Comparison of ENCODE assay signal across 1 cellular context in genomic region chr14:73344304-73344703, GRCh38.
TF ChIP-seq lines count a peak whose summit lies in the region.

No MANE protein-coding gene starts in this region.

TF ChIP-seq in IMR-90, 13 proteins besides CTCF, POLR2A, EP300 and RAD21:
- TF ChIP-seq RFX5 (IDR thresholded peaks at IDR 0.05; ENCODE audit: low read depth, low read length) = no peak
- no peak for TF ChIP-seq NFE2L2 (IDR thresholded peaks at IDR 0.05; ENCODE audit: low read depth, low read length)
- TF ChIP-seq USF2 (IDR thresholded peaks at IDR 0.05; ENCODE audit: low read depth, low read length) = no peak
- TF ChIP-seq CHD1 (IDR thresholded peaks at IDR 0.05; ENCODE audit: low read depth, low read length) = no peak
- TF ChIP-seq CEBPB (IDR thresholded peaks at IDR 0.05; ENCODE audit: low read depth, low read length) = no peak
- TF ChIP-seq MAFK (IDR thresholded peaks at IDR 0.05; ENCODE audit: low read depth, low read length) = no peak
- no peak for TF ChIP-seq SMC3 (IDR thresholded peaks at IDR 0.05; ENCODE audit: low read depth, low read length)
- TF ChIP-seq RCOR1 (IDR thresholded peaks at IDR 0.05; ENCODE audit: insufficient replicate concordance, low read length) = no peak
- no peak for TF ChIP-seq BHLHE40 (IDR thresholded peaks at IDR 0.05; ENCODE audit: low read depth, low read length)
- TF ChIP-seq, protein P1, sequence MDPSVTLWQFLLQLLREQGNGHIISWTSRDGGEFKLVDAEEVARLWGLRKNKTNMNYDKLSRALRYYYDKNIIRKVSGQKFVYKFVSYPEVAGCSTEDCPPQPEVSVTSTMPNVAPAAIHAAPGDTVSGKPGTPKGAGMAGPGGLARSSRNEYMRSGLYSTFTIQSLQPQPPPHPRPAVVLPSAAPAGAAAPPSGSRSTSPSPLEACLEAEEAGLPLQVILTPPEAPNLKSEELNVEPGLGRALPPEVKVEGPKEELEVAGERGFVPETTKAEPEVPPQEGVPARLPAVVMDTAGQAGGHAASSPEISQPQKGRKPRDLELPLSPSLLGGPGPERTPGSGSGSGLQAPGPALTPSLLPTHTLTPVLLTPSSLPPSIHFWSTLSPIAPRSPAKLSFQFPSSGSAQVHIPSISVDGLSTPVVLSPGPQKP (IDR thresholded peaks at IDR 0.05; ENCODE audit: borderline replicate concordance, low read depth, low read length) = no peak
- no peak for TF ChIP-seq MAZ (IDR thresholded peaks at IDR 0.05; ENCODE audit: borderline replicate concordance, low read depth, low read length)
